In genomic region chr3:194000100-194000499, GRCh38 we compare ENCODE assay signal across 24 cellular contexts.
"Had no signal": no experiment of that assay in that cellular context is flagged by ENCODE, and none has a peak within 500 bp of the region (broad histone marks: within the 10 kb centered on the region; RNA-seq: fewer than 3 reads in every experiment).

No MANE protein-coding gene starts in this region.

- H3K27ac ChIP-seq: colonic mucosa, esophagus muscularis mucosa, foreskin keratinocyte, prostate gland, transverse colon, upper lobe of right lung, uterus had no signal

- H3K36me3 Mint-ChIP-seq: memory B cell; mesothelial cell of epicardium; naive B cell; natural killer cell treated with Interleukin-12 subunit alpha and Interleukin-12 subunit beta and Interleukin-15 and Interleukin-18, amount 100 ng/mL, for 72 hours; stimulated activated naive B cell treated with anti-CD40 and anti-IgM and Interleukin-4, amounts not matched to agents 10 μg/mL and 1 μg/mL and 100 μg/mL, for 72 hours had no signal

- H3K4me3 ChIP-seq: colonic mucosa, esophagus muscularis mucosa, lung, mucosa of descending colon, prostate gland, transverse colon, upper lobe of right lung, uterus had no signal

- H3K27me3 ChIP-seq: colonic mucosa, esophagus muscularis mucosa, foreskin keratinocyte, transverse colon, upper lobe of right lung, uterus had no signal

- H3K27ac Mint-ChIP-seq: dendritic cell treated with granulocyte-macrophage colony-stimulating factor and Interleukin-4, amounts not matched to agents 40 ng/mL and 50 ng/mL, for 4 days; memory B cell; mesothelial cell of epicardium; naive B cell; natural killer cell treated with Interleukin-12 subunit alpha and Interleukin-12 subunit beta and Interleukin-15 and Interleukin-18, amount 100 ng/mL, for 72 hours; stimulated activated naive B cell treated with anti-CD40 and anti-IgM and Interleukin-4, amounts not matched to agents 10 μg/mL and 1 μg/mL and 100 μg/mL, for 72 hours; stimulated activated naive CD8-positive, alpha-beta T cell treated with anti-CD3 and anti-CD28 coated beads, Interleukin-15, Interleukin-2, amounts not matched to agents 100 ng/mL and 50 ng/mL, for 24 hours had no signal

- DNase-seq: colonic mucosa; effector CD8-positive, alpha-beta T cell; foreskin keratinocyte; hypothalamus; mucosa of descending colon; naive B cell; nucleus accumbens; right cardiac atrium; small intestine; stimulated activated CD4-positive, alpha-beta T cell treated with anti-CD3 and anti-CD28 coated beads, Interleukin-15, amount 100 ng/mL, for 24 hours; stimulated activated CD4-positive, alpha-beta T cell treated with anti-CD3 and anti-CD28 coated beads, Interleukin-2, amount 100 ng/mL, for 48 hours; stimulated activated naive B cell treated with anti-CD40 and anti-IgM and Interleukin-4, amounts not matched to agents 10 μg/mL and 1 μg/mL and 100 μg/mL, for 72 hours; transverse colon; upper lobe of right lung; uterus had no signal

- H3K4me3 Mint-ChIP-seq: dendritic cell treated with granulocyte-macrophage colony-stimulating factor and Interleukin-4, amounts not matched to agents 40 ng/mL and 50 ng/mL, for 4 days; memory B cell; mesothelial cell of epicardium; natural killer cell treated with Interleukin-12 subunit alpha and Interleukin-12 subunit beta and Interleukin-15 and Interleukin-18, amount 100 ng/mL, for 72 hours; stimulated activated naive B cell treated with anti-CD40 and anti-IgM and Interleukin-4, amounts not matched to agents 10 μg/mL and 1 μg/mL and 100 μg/mL, for 72 hours; stimulated activated naive CD8-positive, alpha-beta T cell treated with anti-CD3 and anti-CD28 coated beads, Interleukin-15, Interleukin-2, amounts not matched to agents 100 ng/mL and 50 ng/mL, for 24 hours had no signal

- H3K36me3 ChIP-seq: colonic mucosa, esophagus muscularis mucosa, prostate gland, transverse colon, upper lobe of right lung, uterus had no signal

- H3K9me3 Mint-ChIP-seq: dendritic cell treated with granulocyte-macrophage colony-stimulating factor and Interleukin-4, amounts not matched to agents 40 ng/mL and 50 ng/mL, for 4 days; memory B cell; mesothelial cell of epicardium; naive B cell; natural killer cell treated with Interleukin-12 subunit alpha and Interleukin-12 subunit beta and Interleukin-15 and Interleukin-18, amount 100 ng/mL, for 72 hours; stimulated activated naive B cell treated with anti-CD40 and anti-IgM and Interleukin-4, amounts not matched to agents 10 μg/mL and 1 μg/mL and 100 μg/mL, for 72 hours; stimulated activated naive CD8-positive, alpha-beta T cell treated with anti-CD3 and anti-CD28 coated beads, Interleukin-15, Interleukin-2, amounts not matched to agents 100 ng/mL and 50 ng/mL, for 24 hours had no signal

- ATAC-seq: foreskin keratinocyte; left lobe of liver; mucosa of descending colon; natural killer cell treated with Interleukin-12 subunit alpha and Interleukin-12 subunit beta and Interleukin-15 and Interleukin-18, amount 100 ng/mL, for 72 hours; right cardiac atrium; stimulated activated naive B cell treated with anti-CD40 and anti-IgM and Interleukin-4, amounts not matched to agents 10 μg/mL and 1 μg/mL and 100 μg/mL, for 72 hours; upper lobe of right lung had no signal

- H3K9me3 ChIP-seq: colonic mucosa, esophagus muscularis mucosa, mucosa of descending colon, prostate gland, transverse colon, upper lobe of right lung, uterus had no signal
